Comparison of ENCODE assay signal across 3 cellular contexts in genomic region chr2:75174519-75174918, GRCh38.
A peak's percentile ranks its signal among the peaks of the same experiment; 100 is the strongest.
TF ChIP-seq lines count a peak whose summit lies in the region.

No MANE protein-coding gene starts in this region.

TF ChIP-seq in GM23338, 12 proteins besides CTCF, POLR2A, EP300 and RAD21:
- TF ChIP-seq EZH2phosphoT487 (IDR thresholded peaks at IDR 0.05; ENCODE audit: unreplicated experiment) = no peak
- no peak for TF ChIP-seq STAT1 (IDR thresholded peaks at IDR 0.05; ENCODE audit: unreplicated experiment)
- TF ChIP-seq NANOG (IDR thresholded peaks at IDR 0.05; ENCODE audit: borderline replicate concordance) = peak; percentile 72

TF ChIP-seq in WTC11, 78 proteins besides CTCF, POLR2A, EP300 and RAD21:
- TF ChIP-seq MXD4 (CRISPR knock-in tag; IDR thresholded peaks at IDR 0.05; ENCODE audit: borderline replicate concordance) (no peak), RELA (CRISPR knock-in tag; IDR thresholded peaks at IDR 0.05; ENCODE audit: borderline replicate concordance) (no peak), MYBL2 (CRISPR knock-in tag; IDR thresholded peaks at IDR 0.05) (no peak), SOX15 (CRISPR knock-in tag; IDR thresholded peaks at IDR 0.05) (no peak)
- TF ChIP-seq, protein P1, sequence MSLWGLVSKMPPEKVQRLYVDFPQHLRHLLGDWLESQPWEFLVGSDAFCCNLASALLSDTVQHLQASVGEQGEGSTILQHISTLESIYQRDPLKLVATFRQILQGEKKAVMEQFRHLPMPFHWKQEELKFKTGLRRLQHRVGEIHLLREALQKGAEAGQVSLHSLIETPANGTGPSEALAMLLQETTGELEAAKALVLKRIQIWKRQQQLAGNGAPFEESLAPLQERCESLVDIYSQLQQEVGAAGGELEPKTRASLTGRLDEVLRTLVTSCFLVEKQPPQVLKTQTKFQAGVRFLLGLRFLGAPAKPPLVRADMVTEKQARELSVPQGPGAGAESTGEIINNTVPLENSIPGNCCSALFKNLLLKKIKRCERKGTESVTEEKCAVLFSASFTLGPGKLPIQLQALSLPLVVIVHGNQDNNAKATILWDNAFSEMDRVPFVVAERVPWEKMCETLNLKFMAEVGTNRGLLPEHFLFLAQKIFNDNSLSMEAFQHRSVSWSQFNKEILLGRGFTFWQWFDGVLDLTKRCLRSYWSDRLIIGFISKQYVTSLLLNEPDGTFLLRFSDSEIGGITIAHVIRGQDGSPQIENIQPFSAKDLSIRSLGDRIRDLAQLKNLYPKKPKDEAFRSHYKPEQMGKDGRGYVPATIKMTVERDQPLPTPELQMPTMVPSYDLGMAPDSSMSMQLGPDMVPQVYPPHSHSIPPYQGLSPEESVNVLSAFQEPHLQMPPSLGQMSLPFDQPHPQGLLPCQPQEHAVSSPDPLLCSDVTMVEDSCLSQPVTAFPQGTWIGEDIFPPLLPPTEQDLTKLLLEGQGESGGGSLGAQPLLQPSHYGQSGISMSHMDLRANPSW (CRISPR knock-in tag; conservative IDR thresholded peaks at IDR 0.05; ENCODE audit: low read depth) = no peak

TF ChIP-seq in H1, 55 proteins besides CTCF, POLR2A, EP300 and RAD21:
- TF ChIP-seq PHF8 (conservative IDR thresholded peaks at IDR 0.05; ENCODE audit: low read depth, low read length) (no peak), JUND (IDR thresholded peaks at IDR 0.05; ENCODE audit: low read length) (no peak), TCF12 (IDR thresholded peaks at IDR 0.05; ENCODE audit: low read depth, low read length) (no peak), EGR1 (IDR thresholded peaks at IDR 0.05; ENCODE audit: borderline replicate concordance, low read depth, low read length) (no peak), SUZ12 (IDR thresholded peaks at IDR 0.05; ENCODE audit: low read length) (no peak), ATF2 (IDR thresholded peaks at IDR 0.05; ENCODE audit: low read length) (no peak), NANOG (IDR thresholded peaks at IDR 0.05; ENCODE audit: insufficient read depth, low read depth, low read length, poor library complexity, severe bottlenecking) (no peak), BRCA1 (IDR thresholded peaks at IDR 0.05; ENCODE audit: low read depth, low read length) (no peak), TAF7 (optimal IDR thresholded peaks at IDR 0.05; ENCODE audit: borderline replicate concordance, low read depth, low read length) (no peak)
- TF ChIP-seq, protein P2, sequence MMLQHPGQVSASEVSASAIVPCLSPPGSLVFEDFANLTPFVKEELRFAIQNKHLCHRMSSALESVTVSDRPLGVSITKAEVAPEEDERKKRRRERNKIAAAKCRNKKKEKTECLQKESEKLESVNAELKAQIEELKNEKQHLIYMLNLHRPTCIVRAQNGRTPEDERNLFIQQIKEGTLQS (IDR thresholded peaks at IDR 0.05; ENCODE audit: insufficient read depth, low read depth, low read length) = no peak
